Comparison of ENCODE assay signal across 18 cellular contexts in genomic region chr3:179658584-179658983, GRCh38. TPM values are rescaled to one million over a fixed set of nuclear protein-coding genes. Genes with fewer than 3 reads are reported as not detected.
DNase-seq lines count a peak whose midpoint lies in the region; ATAC-seq, FAIRE-seq and TF ChIP-seq lines count a peak whose summit lies in the region.
"Had no signal": no experiment of that assay in that cellular context is flagged by ENCODE, and none has a peak within 500 bp of the region (broad histone marks: within the 10 kb centered on the region; RNA-seq: fewer than 3 reads in every experiment).

No MANE protein-coding gene starts in this region.

- H3K9ac ChIP-seq in K562 (ENCODE audit: insufficient read depth in 1 of 2, low read depth in 2 of 2, low read length in 2 of 2) = no peak overlapping the region
- H3K9ac ChIP-seq: BLaER1 treated with 17β-estradiol and CSF1 and Interleukin-3, amounts not matched to agents 10 nM and 100 nM had no signal

- peaks cover 55% of the 10 kb centered on the region for H3K4me1 Mint-ChIP-seq in osteocyte (ENCODE audit: unreplicated experiment)

- H3K36me3 ChIP-seq in left ventricle myocardium inferior (no peaks in the 10 kb centered on the region), K562 (ENCODE audit: control insufficient read depth, insufficient read depth, low read length) (no peaks in the 10 kb centered on the region)

- TF ChIP-seq EP300 in K562 (IDR thresholded peaks at IDR 0.05; ENCODE audit: low read length) = no peak

- H3K36me3 Mint-ChIP-seq in osteocyte (ENCODE audit: unreplicated experiment) = peaks cover 5% of the 10 kb centered on the region

- WGBS in K562 (ENCODE audit: insufficient coverage, low coverage, missing lambda C conversion rate) = 4% methylated on average over 2 of the region's 2 CpGs

- no peak for FAIRE-seq in K562 (lab: Jason Lieb, UNC)
- FAIRE-seq: GM12891, GM19239 had no signal

- no peak overlapping the region for H2AFZ ChIP-seq in K562 (ENCODE audit: low read depth, low read length)

- no peak for TF ChIP-seq POLR2A in K562 (conservative IDR thresholded peaks at IDR 0.05)

- 0 out of 2 replicates have a peak, but pooled peaks cover 2% of the 10 kb centered on the region for H4K20me1 ChIP-seq in K562 (replicated peaks; ENCODE audit: control insufficient read depth, insufficient read depth, low read length)

- intact Hi-C loops in left ventricle myocardium inferior (cut with micrococcal nuclease) (no loop called here), Right ventricle myocardium superior (cut with DNase I) (loop anchor here (10.0 kb wide), 1 partner anchor 56 kb away; no protein-coding TSS in a partner anchor), K562 (cut with micrococcal nuclease) (loop anchor here (10.0 kb wide), 1 partner anchor 146 kb away; no protein-coding TSS in a partner anchor)

- BruUV-seq in K562 (replicated peaks; lab: Mats Ljungman, UMichigan) = no TSS peak

- H3K4me3 Mint-ChIP-seq in osteocyte (ENCODE audit: unreplicated experiment) = no peak overlapping the region
- H3K4me3 Mint-ChIP-seq: CD8-positive, alpha-beta T cell had no signal

- TF ChIP-seq CTCF in left ventricle myocardium inferior (IDR thresholded peaks at IDR 0.05; ENCODE audit: borderline replicate concordance) (no peak), K562 (IDR thresholded peaks at IDR 0.05 in 2 of 3, conservative IDR thresholded peaks at IDR 0.05 in 1 of 3; ENCODE audit: insufficient read depth in 2 of 3, low read depth in 1 of 3, low read length in 3 of 3) (no peak), osteocyte (IDR thresholded peaks at IDR 0.05) (no peak)

- ATAC-seq in Right ventricle myocardium superior (ENCODE audit: poor library complexity) (no peak), K562 (peak; percentile 30; the same call in 2 of the 3 replicates)
- ATAC-seq: CD8-positive, alpha-beta T cell had no signal

- CTCF ChIA-PET in K562 (lab: Yijun Ruan, JAX; ENCODE audit: low intra/inter-chr PET ratio) = no interaction called here

- POLR2A ChIA-PET in K562 (lab: Yijun Ruan, JAX) = interaction anchor here (1.3 to 1.5 kb wide), 2 partner anchors 8 to 9 kb away, joined by 3 to 5 read pairs; no protein-coding TSS in a partner anchor

- H3K27ac Mint-ChIP-seq in osteocyte (ENCODE audit: unreplicated experiment) = no peak overlapping the region
- H3K27ac Mint-ChIP-seq: CD8-positive, alpha-beta T cell had no signal

- no peaks in the 10 kb centered on the region for H3K79me2 ChIP-seq in K562 (ENCODE audit: control insufficient read depth, insufficient read depth, low read length)

- no peaks in the 10 kb centered on the region for H3K9me1 ChIP-seq in K562 (ENCODE audit: control insufficient read depth, insufficient read depth, low read length)

- DNase-seq in left ventricle myocardium inferior (no peak), Right ventricle myocardium superior (no peak), K562 (ENCODE audit: extremely low read depth in 1 of 4, low spot score in 3 of 4) (no peak), osteocyte (ENCODE audit: extremely low spot score, unreplicated experiment) (peak; percentile 15), substantia nigra (lab: John Stamatoyannopoulos, UW) (no peak), amniotic stem cell (lab: John Stamatoyannopoulos, UW) (no peak)
- DNase-seq in stimulated activated CD4-positive, alpha-beta T cell treated with anti-CD3 and anti-CD28 coated beads, Interleukin-15, amount 100 ng/mL, for 24 hours = no peak
- DNase-seq: Calu3; CD8-positive, alpha-beta T cell; EL; NCI-H1694 treated with DMSO at 0.1 percent for 48 hours; NCI-H510A treated with DMSO at 0.1 percent for 48 hours; NCI-H774; SIG-M5 had no signal

- no peaks in the 10 kb centered on the region for H3K9me3 ChIP-seq in left ventricle myocardium inferior (replicated peaks)
- H3K9me3 ChIP-seq in K562 (replicated peaks; ENCODE audit: control insufficient read depth, insufficient read depth, low read depth, low read length) = no peaks in the 10 kb centered on the region
- H3K9me3 ChIP-seq: BLaER1 treated with 17β-estradiol and CSF1 and Interleukin-3, amounts not matched to agents 10 nM and 100 nM; HAP-1 had no signal

- H3K27ac ChIP-seq in left ventricle myocardium inferior (replicated peaks) (peak overlapping the region; percentile 98), K562 (ENCODE audit: extremely low read depth, low read depth, low read length) (no peak overlapping the region), substantia nigra (ENCODE audit: low read depth, low read length, poor library complexity, severe bottlenecking) (no peak overlapping the region)
- H3K27ac ChIP-seq: BLaER1 treated with 17β-estradiol and CSF1 and Interleukin-3, amounts not matched to agents 10 nM and 100 nM had no signal

- TF ChIP-seq RAD21 in K562 (CRISPR knock-in tag; conservative IDR thresholded peaks at IDR 0.05 in 1 of 2, IDR thresholded peaks at IDR 0.05 in 1 of 2) = no peak

- no peaks in the 10 kb centered on the region for H3K27me3 Mint-ChIP-seq in osteocyte (ENCODE audit: unreplicated experiment)

- in situ Hi-C loops in K562 (cut with MboI) = no loop called here

- no peak overlapping the region for H3K4me2 ChIP-seq in K562 (ENCODE audit: insufficient read depth, low read length)

- H3K4me1 ChIP-seq in left ventricle myocardium inferior (peaks cover 94% of the 10 kb centered on the region), K562 (replicated peaks in 1 of 2; ENCODE audit: control insufficient read depth in 2 of 2, insufficient read depth in 2 of 2, low read length in 2 of 2) (peaks cover 0 to 6% of the 10 kb centered on the region in 2 experiments; a peak in 3 of 5 replicates)

- H3K4me3 ChIP-seq in left ventricle myocardium inferior = no peak overlapping the region
- H3K4me3 ChIP-seq in K562 = no peak overlapping the region
- H3K4me3 ChIP-seq: BLaER1 treated with 17β-estradiol and CSF1 and Interleukin-3, amounts not matched to agents 10 nM and 100 nM; HAP-1 had no signal

- H3K9me3 Mint-ChIP-seq in osteocyte (ENCODE audit: unreplicated experiment) = no peaks in the 10 kb centered on the region
- H3K9me3 Mint-ChIP-seq: CD8-positive, alpha-beta T cell had no signal

- no peaks in the 10 kb centered on the region for H3K27me3 ChIP-seq in left ventricle myocardium inferior (ENCODE audit: low read depth)
- H3K27me3 ChIP-seq in K562 (ENCODE audit: control insufficient read depth in 2 of 2, insufficient read depth in 2 of 2, low read length in 2 of 2) = peaks cover 23 to 35% of the 10 kb centered on the region in 2 experiments; a peak in 4 of 5 replicates
- H3K27me3 ChIP-seq: BLaER1 treated with 17β-estradiol and CSF1 and Interleukin-3, amounts not matched to agents 10 nM and 100 nM had no signal

RNA-seq across cellular contexts. Expression of gene USP13, which starts 5.7 kb away (rescaled TPM):
- 162 TPM for total RNA-seq in left ventricle myocardium inferior
- total RNA-seq in Right ventricle myocardium superior = 128 TPM
- 3.4 and 5.0 TPM in 2 replicates for total RNA-seq in K562 (2011; cell fraction: chromatin; rRNA removed; ENCODE audit: low replicate concordance)
- total RNA-seq in K562 (2011; cell fraction: nucleolus; rRNA removed) = 0.53 and 1.0 TPM in 2 replicates
- 1.3 and 2.4 TPM in 2 replicates for total RNA-seq in K562 (2011; cell fraction: nucleoplasm; rRNA removed)
- 0.41 and 0.73 TPM in 2 replicates for total RNA-seq in K562 (2014; rRNA removed)
- total RNA-seq in K562 (2014; rRNA removed; fragmentation: Illumina TruSeq; extraction: Trizol) = 0.51 and 0.73 TPM in 2 replicates
- 0.36 and 0.38 TPM in 2 replicates for total RNA-seq in K562 (2015; rRNA removed; fragmentation: Illumina TruSeq; extraction: Trizol)
- total RNA-seq in K562 (2021) = 0.94 and 1.4 TPM in 2 replicates
- polyA plus RNA-seq in K562 (2011; rRNA removed) = 1.7 and 2.3 TPM in 2 replicates
- 0.70 and 1.7 TPM in 2 replicates for polyA plus RNA-seq in K562 (2011; cell fraction: cytosol; rRNA removed)
- 1.4 and 1.9 TPM in 2 replicates for polyA plus RNA-seq in K562 (2011; cell fraction: nucleus; rRNA removed)
- polyA plus RNA-seq in K562 (2012) = 0.39 and 0.42 TPM in 2 replicates
- polyA plus RNA-seq in K562 (2014; fragmentation: Illumina TruSeq; extraction: Trizol) = 0.83 and 0.91 TPM in 2 replicates
- polyA plus RNA-seq in K562 (2014; fragmentation: Nextera tagmentation; extraction: Ambion mirVana) = under 1 TPM; 0.11 to 0.18 TPM
- 0.74 and 0.82 TPM in 2 replicates for polyA plus RNA-seq in K562 (2014; rRNA removed)
- polyA minus RNA-seq in K562 (2011; rRNA and poly(A)+ RNA removed) = 3.9 and 5.9 TPM in 2 replicates
- 1.9 and 3.8 TPM in 2 replicates for polyA minus RNA-seq in K562 (2011; cell fraction: cytosol; rRNA and poly(A)+ RNA removed)
- polyA minus RNA-seq in K562 (2011; cell fraction: nucleus; rRNA and poly(A)+ RNA removed) = 2.3 and 4.3 TPM in 2 replicates
- 36.3 and 39.7 TPM in 2 replicates for total RNA-seq in osteocyte

RNA-seq across cellular contexts. Expression of gene NDUFB5, which starts 54.0 kb away (rescaled TPM):
- total RNA-seq in left ventricle myocardium inferior (365 TPM), Right ventricle myocardium superior (360 TPM), K562 (2014; rRNA removed) (166 and 172 TPM in 2 replicates), K562 (2014; rRNA removed; fragmentation: Illumina TruSeq; extraction: Trizol) (207 and 219 TPM in 2 replicates), K562 (2015; rRNA removed; fragmentation: Illumina TruSeq; extraction: Trizol) (145 and 176 TPM in 2 replicates), K562 (2021) (156 and 168 TPM in 2 replicates), osteocyte (74.7 and 87.0 TPM in 2 replicates)
- total RNA-seq in K562 (2011; cell fraction: chromatin; rRNA removed; ENCODE audit: low replicate concordance) = 26.9 and 87.6 TPM in 2 replicates
- 21.4 and 23.0 TPM in 2 replicates for total RNA-seq in K562 (2011; cell fraction: nucleolus; rRNA removed)
- total RNA-seq in K562 (2011; cell fraction: nucleoplasm; rRNA removed) = 51.3 and 81.9 TPM in 2 replicates
- polyA plus RNA-seq in K562 (2011; rRNA removed) (87.1 and 128 TPM in 2 replicates), K562 (2014; fragmentation: Illumina TruSeq; extraction: Trizol) (147 and 166 TPM in 2 replicates), K562 (2014; fragmentation: Nextera tagmentation; extraction: Ambion mirVana) (100 to 1,000 TPM; 412 to 466 TPM), K562 (2014; rRNA removed) (211 and 229 TPM in 2 replicates)
- 19.9 and 45.0 TPM in 2 replicates for polyA plus RNA-seq in K562 (2011; cell fraction: cytosol; rRNA removed)
- polyA plus RNA-seq in K562 (2011; cell fraction: nucleus; rRNA removed) = 21.4 and 47.7 TPM in 2 replicates
- 149 and 163 TPM in 2 replicates for polyA plus RNA-seq in K562 (2012)
- 37.0 and 53.9 TPM in 2 replicates for polyA minus RNA-seq in K562 (2011; rRNA and poly(A)+ RNA removed)
- 25.7 and 30.2 TPM in 2 replicates for polyA minus RNA-seq in K562 (2011; cell fraction: cytosol; rRNA and poly(A)+ RNA removed)
- 10.1 and 18.0 TPM in 2 replicates for polyA minus RNA-seq in K562 (2011; cell fraction: nucleus; rRNA and poly(A)+ RNA removed)

RNA-seq across cellular contexts. Expression of gene MRPL47, which starts 54.1 kb away (rescaled TPM):
- total RNA-seq in left ventricle myocardium inferior = 45.1 TPM
- 44.4 TPM for total RNA-seq in Right ventricle myocardium superior
- total RNA-seq in K562 (2011; cell fraction: chromatin; rRNA removed; ENCODE audit: low replicate concordance) = 6.0 and 12.3 TPM in 2 replicates
- 5.3 and 7.0 TPM in 2 replicates for total RNA-seq in K562 (2011; cell fraction: nucleolus; rRNA removed)
- total RNA-seq in K562 (2011; cell fraction: nucleoplasm; rRNA removed) = 9.3 and 12.7 TPM in 2 replicates
- total RNA-seq in K562 (2014; rRNA removed) = 88.2 and 101 TPM in 2 replicates
- 143 and 162 TPM in 2 replicates for total RNA-seq in K562 (2014; rRNA removed; fragmentation: Illumina TruSeq; extraction: Trizol)
- 110 and 123 TPM in 2 replicates for total RNA-seq in K562 (2015; rRNA removed; fragmentation: Illumina TruSeq; extraction: Trizol)
- 109 and 127 TPM in 2 replicates for total RNA-seq in K562 (2021)
- 86.1 and 139 TPM in 2 replicates for polyA plus RNA-seq in K562 (2011; rRNA removed)
- polyA plus RNA-seq in K562 (2011; cell fraction: cytosol; rRNA removed) = 15.6 and 27.7 TPM in 2 replicates
- polyA plus RNA-seq in K562 (2011; cell fraction: nucleus; rRNA removed) = 10.9 and 21.0 TPM in 2 replicates
- 66.9 and 77.8 TPM in 2 replicates for polyA plus RNA-seq in K562 (2012)
- 130 and 141 TPM in 2 replicates for polyA plus RNA-seq in K562 (2014; fragmentation: Illumina TruSeq; extraction: Trizol)
- 100 to 1,000 TPM; 396 to 437 TPM for polyA plus RNA-seq in K562 (2014; fragmentation: Nextera tagmentation; extraction: Ambion mirVana)
- polyA plus RNA-seq in K562 (2014; rRNA removed) = 137 and 144 TPM in 2 replicates
- 61.6 and 65.4 TPM in 2 replicates for polyA minus RNA-seq in K562 (2011; rRNA and poly(A)+ RNA removed)
- polyA minus RNA-seq in K562 (2011; cell fraction: cytosol; rRNA and poly(A)+ RNA removed) = 10.6 and 22.7 TPM in 2 replicates
- 4.7 and 12.1 TPM in 2 replicates for polyA minus RNA-seq in K562 (2011; cell fraction: nucleus; rRNA and poly(A)+ RNA removed)
- total RNA-seq in osteocyte = 32.1 and 32.8 TPM in 2 replicates
